ENCODE assay signal across 9 cellular contexts in the genomic region with DNA sequence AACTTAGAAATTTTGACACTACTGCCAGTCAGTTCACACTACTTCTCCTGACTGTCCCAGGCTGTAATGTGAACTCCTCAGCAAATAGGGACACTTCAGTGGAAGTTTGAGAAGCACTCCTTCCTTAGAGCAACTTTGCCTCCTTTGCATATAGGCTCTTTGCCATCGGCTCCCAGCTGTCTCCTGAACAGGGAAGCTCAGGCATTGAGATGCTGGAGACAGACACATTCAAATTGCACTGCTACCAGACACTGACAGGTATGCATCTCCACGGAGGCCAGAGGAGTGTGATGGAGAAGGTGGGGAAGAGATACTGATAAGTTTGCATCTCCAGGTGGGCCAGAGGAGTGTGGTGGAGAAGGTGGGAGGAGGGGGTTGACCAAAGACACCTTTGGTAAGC. TPM values are rescaled to one million over a fixed set of nuclear protein-coding genes. Genes with fewer than 3 reads are reported as not detected.
DNase-seq lines count a peak whose midpoint lies in the region; ATAC-seq and TF ChIP-seq lines count a peak whose summit lies in the region.
"Had no signal": no experiment of that assay in that cellular context is flagged by ENCODE, and none has a peak within 500 bp of the region (broad histone marks: within the 10 kb centered on the region; RNA-seq: fewer than 3 reads in every experiment).

No MANE protein-coding gene starts in this region.

- H4K91ac ChIP-seq in mesenchymal stem cell (ENCODE audit: low read length), result no peak overlapping the region

- H2BK15ac ChIP-seq in mesenchymal stem cell (ENCODE audit: low read depth, poor library complexity, severe bottlenecking), result no peak overlapping the region

- H3K27me3 Mint-ChIP-seq in type B pancreatic cell, result no peaks in the 10 kb centered on the region

- no peak overlapping the region for H3K14ac ChIP-seq in mesenchymal stem cell (ENCODE audit: low read length in 2 of 2)

- no peak for TF ChIP-seq CTCF in heart right ventricle (IDR thresholded peaks at IDR 0.05)
- no peak for TF ChIP-seq CTCF in ascending aorta (IDR thresholded peaks at IDR 0.05)
- TF ChIP-seq CTCF in type B pancreatic cell (conservative IDR thresholded peaks at IDR 0.05), result no peak

- peak overlapping the region; percentile 100 for H3K4me3 Mint-ChIP-seq in type B pancreatic cell

- H2AFZ ChIP-seq in mesenchymal stem cell (ENCODE audit: low read depth, low read length), result no peak overlapping the region

- H3K4me1 Mint-ChIP-seq in type B pancreatic cell (ENCODE audit: unreplicated experiment), result peaks cover 21% of the 10 kb centered on the region

- intact Hi-C loops in heart right ventricle (cut with DNase I), result loop anchor here in 3 of 10 donors (2.0 to 10.0 kb wide), 3 partner anchors 37 to 82 kb away; partner anchors contain the start of genes DPAGT1 (in 1 of the 3), HYOU1 (in 1 of the 3) and VPS11 (in 1 of the 3)
- intact Hi-C loops in cardiac septum (cut with DNase I), result no loop called here
- intact Hi-C loops in ascending aorta (cut with DNase I), result no loop called here

- H4K8ac ChIP-seq in mesenchymal stem cell (ENCODE audit: low read length), result no peak overlapping the region

- peak overlapping the region in 3 of 10 donors; percentile 93 to 98 (median 94) for H3K27ac ChIP-seq in heart right ventricle
- peak overlapping the region in 1 of 2 donors; percentile 96 for H3K27ac ChIP-seq in ascending aorta
- H3K27ac ChIP-seq in mesenchymal stem cell (ENCODE audit: low read length, poor library complexity, severe bottlenecking), result no peak overlapping the region

- peak overlapping the region; percentile 45 for H3K4me2 ChIP-seq in mesenchymal stem cell (ENCODE audit: low read length, poor library complexity, severe bottlenecking)

- H3K23ac ChIP-seq in mesenchymal stem cell (ENCODE audit: low read length in 2 of 2), result peak overlapping the region in 1 of 2 experiments; percentile 57

- no peak overlapping the region for H2BK5ac ChIP-seq in mesenchymal stem cell (ENCODE audit: low read depth, low read length, poor library complexity, severe bottlenecking)

- WGBS in heart right ventricle, 2 donors, result 47 to 49% methylated on average over 2 of the region's 2 CpGs
- 58% methylated on average over 2 of the region's 2 CpGs for whole genome bisulfite sequencing in mesenchymal stem cell

- H3K4ac ChIP-seq in mesenchymal stem cell (ENCODE audit: low read depth in 1 of 2, low read length in 2 of 2), result peak overlapping the region in 1 of 2 experiments; percentile 66

- no peaks in the 10 kb centered on the region for H3K9me3 ChIP-seq in heart right ventricle
- no peaks in the 10 kb centered on the region for H3K9me3 ChIP-seq in ascending aorta
- no peaks in the 10 kb centered on the region for H3K9me3 ChIP-seq in mesenchymal stem cell (ENCODE audit: control insufficient read depth, low read length)

- H3K36me3 Mint-ChIP-seq in type B pancreatic cell, result peaks cover 27% of the 10 kb centered on the region

- peak overlapping the region; percentile 98 for H3K9ac ChIP-seq in mesenchymal stem cell (ENCODE audit: low read length)

- peaks cover 8 to 63% (median 53%) of the 10 kb centered on the region in 9 donors for H3K4me1 ChIP-seq in heart right ventricle
- H3K4me1 ChIP-seq in ascending aorta, result peaks cover 7 to 32% of the 10 kb centered on the region in 2 donors
- peaks cover 12% of the 10 kb centered on the region for H3K4me1 ChIP-seq in mesenchymal stem cell (ENCODE audit: control insufficient read depth, insufficient read depth, low read depth, low read length)

- H3K27ac Mint-ChIP-seq in type B pancreatic cell, result peak overlapping the region; percentile 99

- peaks cover 5% of the 10 kb centered on the region for H3K79me1 ChIP-seq in mesenchymal stem cell (replicated peaks; ENCODE audit: low read length, poor library complexity, severe bottlenecking)

- H3K9me3 Mint-ChIP-seq in type B pancreatic cell, result no peaks in the 10 kb centered on the region

- H3K36me3 ChIP-seq in heart right ventricle (peaks cover 0 to 74% (median 25%) of the 10 kb centered on the region in 9 donors), ascending aorta (peaks cover 21 to 54% of the 10 kb centered on the region in 2 donors), mesenchymal stem cell (ENCODE audit: control insufficient read depth in 1 of 2, insufficient read depth in 2 of 2, low read depth in 1 of 2, low read length in 2 of 2) (peaks cover 41 to 63% of the 10 kb centered on the region in 2 experiments)

- no peak overlapping the region for H2BK12ac ChIP-seq in mesenchymal stem cell (ENCODE audit: low read length in 2 of 2)

- peak overlapping the region in 7 of 10 donors; percentile 81 to 94 (median 86) for H3K4me3 ChIP-seq in heart right ventricle
- H3K4me3 ChIP-seq in ascending aorta, result peak overlapping the region; percentile 78 to 89
- peak overlapping the region in 1 of 2 experiments; percentile 99 for H3K4me3 ChIP-seq in mesenchymal stem cell (ENCODE audit: insufficient read depth in 1 of 2, low read depth in 1 of 2, low read length in 2 of 2)

- H3K18ac ChIP-seq in mesenchymal stem cell (ENCODE audit: low read depth in 1 of 2, low read length in 2 of 2), result no peak overlapping the region

- DNase-seq in heart right ventricle (no peak), cardiac septum (ENCODE audit: low spot score) (no peak), ascending aorta (ENCODE audit: low spot score in 2 of 2) (no peak), mesenchymal stem cell (no peak), type B pancreatic cell (ENCODE audit: extremely low spot score, unreplicated experiment) (no peak), NCI-H1694 treated with DMSO at 0.1 percent for 48 hours (lab: John Stamatoyannopoulos, UW) (no peak)
- DNase-seq: DMS79 treated with DMSO at 0.1 percent for 48 hours had no signal

- no peak overlapping the region for H2AK5ac ChIP-seq in mesenchymal stem cell (ENCODE audit: low read length, severe bottlenecking)

- ATAC-seq in heart right ventricle (no peak), HG02610 (IDR thresholded peaks at IDR 0.05; ENCODE audit: unreplicated experiment) (no peak), HG03432 (IDR thresholded peaks at IDR 0.05; ENCODE audit: unreplicated experiment) (no peak)

- H3K27me3 ChIP-seq in heart right ventricle, result no peaks in the 10 kb centered on the region
- H3K27me3 ChIP-seq in ascending aorta, result no peaks in the 10 kb centered on the region
- H3K27me3 ChIP-seq in mesenchymal stem cell (ENCODE audit: control insufficient read depth in 1 of 2, insufficient read depth in 1 of 2, low read length in 2 of 2), result no peaks in the 10 kb centered on the region

- H2BK120ac ChIP-seq in mesenchymal stem cell (ENCODE audit: low read depth, low read length), result no peak overlapping the region

RNA-seq across cellular contexts. Expression of gene TRAPPC4, which starts 1.4 kb away (rescaled TPM):
- total RNA-seq in heart right ventricle, result 10 to 100 TPM; 29.5 to 51.4 (median 37.5) TPM
- 10 to 100 TPM; 14.6 to 95.1 TPM for polyA plus RNA-seq in heart right ventricle
- 42.4 TPM for total RNA-seq in cardiac septum
- 41.0 TPM for total RNA-seq in ascending aorta
- polyA plus RNA-seq in mesenchymal stem cell (2013, experiment 1 of 2), result 76.7 TPM
- polyA plus RNA-seq in mesenchymal stem cell (2013, experiment 2 of 2), result 77.1 TPM
- 60.7 and 73.1 TPM in 2 replicates for total RNA-seq in type B pancreatic cell (ENCODE audit: low replicate concordance)

RNA-seq across cellular contexts. Expression of gene RPS25, which starts 1.9 kb away (rescaled TPM):
- total RNA-seq in heart right ventricle (100 to 1,000 TPM; 743 to 915 (median 823) TPM), cardiac septum (572 TPM), ascending aorta (857 TPM), type B pancreatic cell (ENCODE audit: low replicate concordance) (1,257 and 1,262 TPM in 2 replicates)
- 1,000 to 10,000 TPM; 1,404 to 1,607 TPM for polyA plus RNA-seq in heart right ventricle
- polyA plus RNA-seq in mesenchymal stem cell (2013, experiment 1 of 2), result 1,955 TPM
- 1,914 TPM for polyA plus RNA-seq in mesenchymal stem cell (2013, experiment 2 of 2)

RNA-seq across cellular contexts. Expression of gene SLC37A4, which starts 10.7 kb away (rescaled TPM):
- total RNA-seq in heart right ventricle, result 10 to 100 TPM in 1 of 10 donors, 1 to 10 TPM in 9; 3.8 to 12.0 (median 6.5) TPM
- polyA plus RNA-seq in heart right ventricle, result 10 to 100 TPM in 1 of 2 donors, 1 to 10 TPM in 1; 7.6 to 11.1 TPM
- total RNA-seq in cardiac septum, result 3.9 TPM
- 21.2 TPM for total RNA-seq in ascending aorta
- polyA plus RNA-seq in mesenchymal stem cell (2013, experiment 1 of 2), result 6.8 TPM
- 7.2 TPM for polyA plus RNA-seq in mesenchymal stem cell (2013, experiment 2 of 2)
- total RNA-seq in type B pancreatic cell (ENCODE audit: low replicate concordance), result 40.5 and 41.4 TPM in 2 replicates

RNA-seq across cellular contexts. Expression of gene CENATAC, which starts 22.1 kb away (rescaled TPM):
- total RNA-seq in heart right ventricle (10 to 100 TPM in 7 of 10 donors, 1 to 10 TPM in 3; 7.8 to 13.5 (median 11.3) TPM), cardiac septum (15.0 TPM), ascending aorta (67.7 TPM), type B pancreatic cell (ENCODE audit: low replicate concordance) (33.6 and 36.4 TPM in 2 replicates)
- 10 to 100 TPM in 1 of 2 donors, 1 to 10 TPM in 1; 8.2 to 85.2 TPM for polyA plus RNA-seq in heart right ventricle
- polyA plus RNA-seq in mesenchymal stem cell (2013, experiment 1 of 2), result 11.0 TPM
- 10.0 TPM for polyA plus RNA-seq in mesenchymal stem cell (2013, experiment 2 of 2)

RNA-seq across cellular contexts. Expression of gene HYOU1, which starts 37.0 kb away (rescaled TPM):
- total RNA-seq in heart right ventricle, result 10 to 100 TPM; 45.0 to 96.4 (median 64.4) TPM
- polyA plus RNA-seq in heart right ventricle, result 100 to 1,000 TPM in 1 of 2 donors, 10 to 100 TPM in 1; 33.0 to 179 TPM
- total RNA-seq in cardiac septum, result 90.7 TPM
- total RNA-seq in ascending aorta, result 98.4 TPM
- polyA plus RNA-seq in mesenchymal stem cell (2013, experiment 1 of 2), result 118 TPM
- polyA plus RNA-seq in mesenchymal stem cell (2013, experiment 2 of 2), result 124 TPM
- total RNA-seq in type B pancreatic cell (ENCODE audit: low replicate concordance), result 138 and 185 TPM in 2 replicates
